In genomic region chr17:81549031-81549557, GRCh38 we compare ENCODE assay signal across 19 cellular contexts. TPM values are rescaled to one million over a fixed set of nuclear protein-coding genes. Genes with fewer than 3 reads are reported as not detected.
DNase-seq lines count a peak whose midpoint lies in the region; ATAC-seq, FAIRE-seq and TF ChIP-seq lines count a peak whose summit lies in the region.
"Had no signal": no experiment of that assay in that cellular context is flagged by ENCODE, and none has a peak within 500 bp of the region (broad histone marks: within the 10 kb centered on the region; RNA-seq: fewer than 3 reads in every experiment).

No MANE protein-coding gene starts in this region.

- H3K27me3 Mint-ChIP-seq in activated B cell treated with CpG ODN at 0.5 μM for 24 hours = no peaks in the 10 kb centered on the region
- H3K27me3 Mint-ChIP-seq: activated CD8-positive, alpha-beta memory T cell treated with anti-CD3 and anti-CD28 coated beads, Interleukin-2, amount 10 ng/mL, durations not matched to agents 7 days and 5 days; CD4-positive, alpha-beta memory T cell; dendritic cell treated with granulocyte-macrophage colony-stimulating factor and Interleukin-4, amounts not matched to agents 40 ng/mL and 50 ng/mL, for 4 days had no signal

- TF ChIP-seq CTCF in heart left ventricle (IDR thresholded peaks at IDR 0.05) = no peak
- TF ChIP-seq CTCF in activated B cell treated with CpG ODN at 0.5 μM for 24 hours (IDR thresholded peaks at IDR 0.05) = no peak
- no peak for TF ChIP-seq CTCF in kidney (IDR thresholded peaks at IDR 0.05; ENCODE audit: borderline replicate concordance, extremely low read depth, insufficient read depth)
- TF ChIP-seq CTCF in spleen (IDR thresholded peaks at IDR 0.05 in 8 of 11, conservative IDR thresholded peaks at IDR 0.05 in 3 of 11) = no peak

- CTCF ChIA-PET in activated B cell treated with CpG ODN at 0.5 μM for 24 hours (lab: Charles Lee) = no interaction called here

- peaks cover 60% of the 10 kb centered on the region for H3K36me3 Mint-ChIP-seq in activated B cell treated with CpG ODN at 0.5 μM for 24 hours (ENCODE audit: low read depth)

- no peak overlapping the region for H3K9ac ChIP-seq in kidney (ENCODE audit: low read length in 2 of 2)

- 75 to 85% (median 81%) methylated on average over 11 to 16 of the region's 16 CpGs for WGBS in heart left ventricle, 4 donors
- WGBS in spleen, 5 donors = 59 to 89% (median 85%) methylated on average over 15 to 16 of the region's 16 CpGs

- POLR2A ChIA-PET in activated B cell treated with CpG ODN at 0.5 μM for 24 hours (lab: Charles Lee) = interaction anchor here (8.1 kb wide), 1 partner anchor 35 kb away, joined by 188 read pairs; the partner anchor contains the start of gene ACTG1

- H3K4me3 ChIP-seq in heart left ventricle (no peak overlapping the region), kidney (ENCODE audit: low read length in 2 of 2) (no peak overlapping the region), spleen (peak overlapping the region in 1 of 8 donors; percentile 4)

- H3K9me3 Mint-ChIP-seq in activated B cell treated with CpG ODN at 0.5 μM for 24 hours = no peaks in the 10 kb centered on the region
- H3K9me3 Mint-ChIP-seq: CD4-positive, alpha-beta memory T cell; dendritic cell treated with granulocyte-macrophage colony-stimulating factor and Interleukin-4, amounts not matched to agents 40 ng/mL and 50 ng/mL, for 4 days had no signal

- peaks cover 36% of the 10 kb centered on the region for H3K4me1 Mint-ChIP-seq in activated B cell treated with CpG ODN at 0.5 μM for 24 hours

- H3K4me3 Mint-ChIP-seq in activated B cell treated with CpG ODN at 0.5 μM for 24 hours = peak overlapping the region; percentile 53
- H3K4me3 Mint-ChIP-seq: activated CD8-positive, alpha-beta memory T cell treated with anti-CD3 and anti-CD28 coated beads, Interleukin-2, amount 10 ng/mL, durations not matched to agents 7 days and 5 days; dendritic cell treated with granulocyte-macrophage colony-stimulating factor and Interleukin-4, amounts not matched to agents 40 ng/mL and 50 ng/mL, for 4 days had no signal

- FAIRE-seq in kidney (lab: Jason Lieb, UNC) = no peak
- FAIRE-seq: frontal cortex, urothelium cell line had no signal

- no peaks in the 10 kb centered on the region for H3K27me3 ChIP-seq in heart left ventricle
- H3K27me3 ChIP-seq in spleen (replicated peaks in 1 of 7) = no peaks in the 10 kb centered on the region

- H3K9me3 ChIP-seq in heart left ventricle (no peaks in the 10 kb centered on the region), kidney (ENCODE audit: control insufficient read depth in 1 of 2, low read length in 2 of 2) (no peaks in the 10 kb centered on the region), spleen (no peaks in the 10 kb centered on the region)

- TF ChIP-seq POLR2A in heart left ventricle (IDR thresholded peaks at IDR 0.05) (no peak), spleen (IDR thresholded peaks at IDR 0.05) (no peak)

- H3K27ac Mint-ChIP-seq in activated B cell treated with CpG ODN at 0.5 μM for 24 hours = no peak overlapping the region
- H3K27ac Mint-ChIP-seq: activated CD8-positive, alpha-beta memory T cell treated with anti-CD3 and anti-CD28 coated beads, Interleukin-2, amount 10 ng/mL, durations not matched to agents 7 days and 5 days; dendritic cell treated with granulocyte-macrophage colony-stimulating factor and Interleukin-4, amounts not matched to agents 40 ng/mL and 50 ng/mL, for 4 days had no signal

- H3K27ac ChIP-seq in heart left ventricle = no peak overlapping the region
- no peak overlapping the region for H3K27ac ChIP-seq in kidney (ENCODE audit: low read depth in 2 of 2, low read length in 2 of 2)
- H3K27ac ChIP-seq in spleen = peak overlapping the region in 5 of 8 donors; percentile 56 to 94 (median 92)

- H3K4me1 ChIP-seq in heart left ventricle (peaks cover 0 to 38% (median 23%) of the 10 kb centered on the region in 12 donors), kidney (ENCODE audit: control insufficient read depth in 1 of 2, insufficient read depth in 1 of 2, low read depth in 1 of 2, low read length in 2 of 2) (peaks cover 14 to 20% of the 10 kb centered on the region in 2 donors), spleen (peaks cover 19 to 58% (median 47%) of the 10 kb centered on the region in 6 donors)

- ATAC-seq in heart left ventricle (no peak), activated B cell treated with CpG ODN at 0.5 μM for 24 hours (ENCODE audit: low read depth) (no peak), GM21619 (IDR thresholded peaks at IDR 0.05; ENCODE audit: unreplicated experiment) (no peak)
- ATAC-seq: activated CD4-positive, CD25-positive, alpha-beta regulatory T cell treated with anti-CD3 and anti-CD28 coated beads, Interleukin-2, amount 50 U/mL, for 24 hours; activated CD8-positive, alpha-beta memory T cell treated with anti-CD3 and anti-CD28 coated beads, Interleukin-2, amount 10 ng/mL, durations not matched to agents 7 days and 5 days had no signal

- intact Hi-C loops in cardiac septum (cut with DNase I) (no loop called here), heart left ventricle (cut with DNase I) (no loop called here), activated B cell treated with CpG ODN at 0.5 μM for 24 hours (cut with micrococcal nuclease) (no loop called here), kidney (cut with DNase I) (no loop called here), spleen (cut with DNase I; ENCODE audit: low total_unique reads) (no loop called here)

- peak; percentile 73 for DNase-seq in cardiac septum (ENCODE audit: low spot score)
- no peak for DNase-seq in heart left ventricle
- no peak for DNase-seq in activated B cell treated with CpG ODN at 0.5 μM for 24 hours
- DNase-seq in kidney = peak; percentile 77
- no peak for DNase-seq in spleen
- no peak for DNase-seq in COLO829 (ENCODE audit: low spot score)
- DNase-seq in RKO (ENCODE audit: low spot score) = no peak
- DNase-seq: activated CD8-positive, alpha-beta memory T cell treated with anti-CD3 and anti-CD28 coated beads, Interleukin-2, amount 10 ng/mL, durations not matched to agents 7 days and 5 days; DMS79; erythroblast; NCI-H187 treated with DMSO at 0.1 percent for 48 hours; SIG-M5; stimulated activated CD4-positive, alpha-beta T cell treated with anti-CD3 and anti-CD28 coated beads, Interleukin-2, amount 100 ng/mL, for 48 hours had no signal

- peaks cover 0 to 65% (median 54%) of the 10 kb centered on the region in 9 donors for H3K36me3 ChIP-seq in heart left ventricle
- peaks cover 4 to 8% of the 10 kb centered on the region in 2 donors for H3K36me3 ChIP-seq in kidney (ENCODE audit: control insufficient read depth in 1 of 2, insufficient read depth in 2 of 2, low read length in 2 of 2)
- peaks cover 4 to 68% (median 57%) of the 10 kb centered on the region in 6 donors for H3K36me3 ChIP-seq in spleen

RNA-seq across cellular contexts. Expression of gene FAAP100, which starts 3.1 kb away (rescaled TPM):
- total RNA-seq in cardiac septum (13.6 TPM), heart left ventricle (10 to 100 TPM; 10.1 to 21.6 (median 13.5) TPM), activated B cell treated with CpG ODN at 0.5 μM for 24 hours (42.6 and 48.2 TPM in 2 replicates), kidney (28.6 TPM), spleen (10 to 100 TPM; 36.8 to 59.2 (median 50.2) TPM)
- polyA plus RNA-seq in heart left ventricle (10 to 100 TPM; 17.0 to 18.7 TPM), kidney (ENCODE audit: insufficient read depth, low read depth, low replicate concordance) (13.2 TPM), spleen (10 to 100 TPM; 32.2 to 77.2 (median 52.0) TPM)

RNA-seq across cellular contexts. Expression of gene FSCN2, which starts 20.9 kb away (rescaled TPM):
- total RNA-seq in cardiac septum (1.1 TPM), heart left ventricle (under 1 TPM in 6 of 9 donors, not detected in 3; 0.22 to 0.72 (median 0.45) TPM), activated B cell treated with CpG ODN at 0.5 μM for 24 hours (3.2 and 5.5 TPM in 2 replicates), kidney (3.8 TPM), spleen (1 to 10 TPM; 1.2 to 4.0 (median 2.8) TPM)
- polyA plus RNA-seq in heart left ventricle (under 1 TPM; 0.28 to 0.42 TPM), kidney (ENCODE audit: insufficient read depth, low read depth, low replicate concordance) (0.26 TPM), spleen (1 to 10 TPM in 1 of 3 donors, under 1 TPM in 2; 0.41 to 2.6 (median 0.76) TPM)

RNA-seq across cellular contexts. Expression of gene ACTG1, which starts 36.5 kb away (rescaled TPM):
- total RNA-seq in cardiac septum (634 TPM), heart left ventricle (1,000 to 10,000 TPM in 2 of 9 donors, 100 to 1,000 TPM in 7; 335 to 1,653 (median 423) TPM), activated B cell treated with CpG ODN at 0.5 μM for 24 hours (2,863 and 2,949 TPM in 2 replicates), kidney (2,632 TPM), spleen (1,000 to 10,000 TPM; 1,726 to 6,270 (median 2,803) TPM)
- polyA plus RNA-seq in heart left ventricle (1,000 to 10,000 TPM in 1 of 2 donors, 100 to 1,000 TPM in 1; 149 to 1,468 TPM), kidney (ENCODE audit: insufficient read depth, low read depth, low replicate concordance) (1,350 TPM), spleen (1,000 to 10,000 TPM; 1,119 to 1,902 (median 1,793) TPM)

Comparison
In these comparisons a context has a peak if more than half of its experiments do, and no peak if none do; other contexts are left out.
1. DNase-seq: peak in cardiac septum (single experiment) and kidney (single experiment); none in heart left ventricle (0 of 5), activated B cell treated with CpG ODN at 0.5 μM for 24 hours (single experiment), spleen (single experiment), COLO829 (single experiment) and RKO (single experiment).
2. H3K27ac ChIP-seq: peak in spleen (5 of 8); none in heart left ventricle (0 of 12) and kidney (0 of 2).